15 cellular contexts compared by ENCODE assay signal in the genomic region with DNA sequence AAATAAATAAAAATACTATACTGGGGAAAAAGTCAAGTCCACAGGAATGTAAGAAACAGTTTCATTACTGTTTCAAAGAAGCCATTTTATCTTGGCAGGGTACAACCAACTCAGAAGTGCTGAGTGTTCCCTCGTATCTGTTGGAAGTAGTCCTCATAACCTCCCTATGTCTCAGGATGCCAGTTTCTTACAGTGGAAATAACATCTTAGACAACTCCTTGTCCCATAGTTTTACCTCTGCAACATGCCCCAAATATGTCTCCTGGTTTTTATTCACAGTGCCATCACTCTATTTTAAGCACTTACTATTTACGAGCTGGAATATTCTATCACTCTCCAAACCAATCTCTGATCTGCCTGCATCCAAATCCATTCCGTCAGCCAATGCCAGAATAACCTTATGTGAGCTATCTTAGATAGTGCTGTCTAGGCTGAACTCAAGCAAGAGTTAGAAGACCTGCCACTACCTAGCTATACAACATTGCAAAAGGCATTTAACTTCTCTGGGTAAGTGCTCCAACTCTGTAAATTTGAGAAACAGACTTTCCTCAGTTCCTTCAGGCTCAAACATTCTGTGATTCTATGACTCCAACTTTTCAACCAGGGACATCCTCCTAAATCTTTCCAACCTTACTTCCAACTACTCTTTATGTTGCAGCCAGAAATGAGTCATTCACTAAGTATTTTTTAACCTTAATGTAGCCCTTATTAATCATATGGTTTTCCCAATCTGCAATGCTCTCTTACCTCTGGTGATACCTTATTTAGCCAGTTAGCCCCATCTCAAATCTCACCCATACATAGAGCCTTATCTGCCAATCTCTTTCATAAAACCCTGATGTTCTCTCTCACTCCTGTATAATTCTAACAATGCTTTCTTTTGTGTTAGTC.
DNase-seq lines count a peak whose midpoint lies in the region; ATAC-seq and TF ChIP-seq lines count a peak whose summit lies in the region.
"Had no signal": no experiment of that assay in that cellular context is flagged by ENCODE, and none has a peak within 500 bp of the region (broad histone marks: within the 10 kb centered on the region; RNA-seq: fewer than 3 reads in every experiment).

No MANE protein-coding gene starts in this region.

- H3K4me1 Mint-ChIP-seq in WTC11, result peaks cover 30% of the 10 kb centered on the region

- no peak for TF ChIP-seq CTCF in WTC11 (IDR thresholded peaks at IDR 0.05)

- no peaks in the 10 kb centered on the region for H3K9me3 Mint-ChIP-seq in WTC11

- peak overlapping the region; percentile 29 for H3K27ac Mint-ChIP-seq in WTC11

- no peak for ATAC-seq in WTC11

- POLR2A ChIA-PET in WTC11 (lab: Charles Lee), result no interaction called here

- H3K4me3 Mint-ChIP-seq in WTC11, result no peak overlapping the region

- no peak overlapping the region for H3K4me3 ChIP-seq in skeletal muscle cell (ENCODE audit: low read depth, low read length)
- H3K4me3 ChIP-seq: upper lobe of left lung had no signal

- CTCF ChIA-PET in WTC11 (lab: Charles Lee), result no interaction called here

- DNase-seq in NCI-H526 treated with DMSO at 0.1 percent for 48 hours (lab: John Stamatoyannopoulos, UW) (peak; percentile 21), NCI-H526 (lab: John Stamatoyannopoulos, UW) (no peak), WTC11 (ENCODE audit: low spot score) (no peak), fibroblast of peridontal ligament (ENCODE audit: extremely low read depth) (peak; percentile 30), skeletal muscle cell (ENCODE audit: low read depth) (peak; percentile 21), SIG-M5 (lab: John Stamatoyannopoulos, UW) (no peak), putamen (ENCODE audit: low spot score) (no peak), GM19238 (ENCODE audit: insufficient read length, low spot score) (no peak)
- DNase-seq: 8988T; activated CD4-positive, alpha-beta T cell treated with anti-CD3 and anti-CD28 coated beads for 4 hours; activated naive CD4-positive, alpha-beta T cell treated with Interleukin-2 at 50 U/mL for 16 hours; kidney; NCI-H2171 treated with DMSO at 0.1 percent for 48 hours; SHP77; upper lobe of left lung had no signal

- peaks cover 14% of the 10 kb centered on the region for H3K36me3 Mint-ChIP-seq in WTC11

- H3K27me3 Mint-ChIP-seq in WTC11 (ENCODE audit: low read depth), result no peaks in the 10 kb centered on the region

TF ChIP-seq in WTC11, 78 proteins besides CTCF, POLR2A, EP300 and RAD21:
- TF ChIP-seq, protein P1, sequence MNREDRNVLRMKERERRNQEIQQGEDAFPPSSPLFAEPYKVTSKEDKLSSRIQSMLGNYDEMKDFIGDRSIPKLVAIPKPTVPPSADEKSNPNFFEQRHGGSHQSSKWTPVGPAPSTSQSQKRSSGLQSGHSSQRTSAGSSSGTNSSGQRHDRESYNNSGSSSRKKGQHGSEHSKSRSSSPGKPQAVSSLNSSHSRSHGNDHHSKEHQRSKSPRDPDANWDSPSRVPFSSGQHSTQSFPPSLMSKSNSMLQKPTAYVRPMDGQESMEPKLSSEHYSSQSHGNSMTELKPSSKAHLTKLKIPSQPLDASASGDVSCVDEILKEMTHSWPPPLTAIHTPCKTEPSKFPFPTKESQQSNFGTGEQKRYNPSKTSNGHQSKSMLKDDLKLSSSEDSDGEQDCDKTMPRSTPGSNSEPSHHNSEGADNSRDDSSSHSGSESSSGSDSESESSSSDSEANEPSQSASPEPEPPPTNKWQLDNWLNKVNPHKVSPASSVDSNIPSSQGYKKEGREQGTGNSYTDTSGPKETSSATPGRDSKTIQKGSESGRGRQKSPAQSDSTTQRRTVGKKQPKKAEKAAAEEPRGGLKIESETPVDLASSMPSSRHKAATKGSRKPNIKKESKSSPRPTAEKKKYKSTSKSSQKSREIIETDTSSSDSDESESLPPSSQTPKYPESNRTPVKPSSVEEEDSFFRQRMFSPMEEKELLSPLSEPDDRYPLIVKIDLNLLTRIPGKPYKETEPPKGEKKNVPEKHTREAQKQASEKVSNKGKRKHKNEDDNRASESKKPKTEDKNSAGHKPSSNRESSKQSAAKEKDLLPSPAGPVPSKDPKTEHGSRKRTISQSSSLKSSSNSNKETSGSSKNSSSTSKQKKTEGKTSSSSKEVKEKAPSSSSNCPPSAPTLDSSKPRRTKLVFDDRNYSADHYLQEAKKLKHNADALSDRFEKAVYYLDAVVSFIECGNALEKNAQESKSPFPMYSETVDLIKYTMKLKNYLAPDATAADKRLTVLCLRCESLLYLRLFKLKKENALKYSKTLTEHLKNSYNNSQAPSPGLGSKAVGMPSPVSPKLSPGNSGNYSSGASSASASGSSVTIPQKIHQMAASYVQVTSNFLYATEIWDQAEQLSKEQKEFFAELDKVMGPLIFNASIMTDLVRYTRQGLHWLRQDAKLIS (CRISPR knock-in tag; IDR thresholded peaks at IDR 0.05; ENCODE audit: borderline replicate concordance), result no peak
- TF ChIP-seq ATF2 (CRISPR knock-in tag; IDR thresholded peaks at IDR 0.05; ENCODE audit: borderline replicate concordance, low read depth) (no peak), NFATC4 (CRISPR knock-in tag; IDR thresholded peaks at IDR 0.05) (no peak), ATF1 (CRISPR knock-in tag; IDR thresholded peaks at IDR 0.05) (no peak), ZNF512 (CRISPR knock-in tag; IDR thresholded peaks at IDR 0.05; ENCODE audit: borderline replicate concordance) (no peak), FOXP1 (CRISPR knock-in tag; IDR thresholded peaks at IDR 0.05; ENCODE audit: borderline replicate concordance) (no peak), ATF3 (CRISPR knock-in tag; conservative IDR thresholded peaks at IDR 0.05) (no peak), GRHL2 (CRISPR knock-in tag; IDR thresholded peaks at IDR 0.05; ENCODE audit: insufficient replicate concordance, severe bottlenecking) (no peak), ZNF423 (CRISPR knock-in tag; IDR thresholded peaks at IDR 0.05) (no peak)
- TF ChIP-seq, protein P2, sequence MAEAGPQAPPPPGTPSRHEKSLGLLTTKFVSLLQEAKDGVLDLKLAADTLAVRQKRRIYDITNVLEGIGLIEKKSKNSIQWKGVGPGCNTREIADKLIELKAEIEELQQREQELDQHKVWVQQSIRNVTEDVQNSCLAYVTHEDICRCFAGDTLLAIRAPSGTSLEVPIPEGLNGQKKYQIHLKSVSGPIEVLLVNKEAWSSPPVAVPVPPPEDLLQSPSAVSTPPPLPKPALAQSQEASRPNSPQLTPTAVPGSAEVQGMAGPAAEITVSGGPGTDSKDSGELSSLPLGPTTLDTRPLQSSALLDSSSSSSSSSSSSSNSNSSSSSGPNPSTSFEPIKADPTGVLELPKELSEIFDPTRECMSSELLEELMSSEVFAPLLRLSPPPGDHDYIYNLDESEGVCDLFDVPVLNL (CRISPR knock-in tag; IDR thresholded peaks at IDR 0.05; ENCODE audit: borderline replicate concordance, low read depth), result no peak

Comparison
In these comparisons a context has a peak if more than half of its experiments do, and no peak if none do; other contexts are left out.
1. DNase-seq: peak in NCI-H526 treated with DMSO at 0.1 percent for 48 hours (single experiment), fibroblast of peridontal ligament (single experiment) and skeletal muscle cell (single experiment); none in NCI-H526 (0 of 2), WTC11 (single experiment), SIG-M5 (single experiment), putamen (single experiment) and GM19238 (single experiment).